ENCODE assay signal across 8 cellular contexts in genomic region chr11:116641561-116642045, GRCh38.
DNase-seq lines count a peak whose midpoint lies in the region; ATAC-seq and TF ChIP-seq lines count a peak whose summit lies in the region.

No MANE protein-coding gene starts in this region.

- no TSS peak for BruUV-seq in HCT116 (replicated peaks; lab: Mats Ljungman, UMichigan)

- RAD21 ChIA-PET in HCT116 (lab: Charles Lee; ENCODE audit: low non-redundant PET in 1 of 2, low total read pairs in 2 of 2, uncharacterized antibody in 2 of 2, unreplicated experiment in 2 of 2) = interaction anchor here (1.0 to 1.8 kb wide), 3 partner anchors 50 to 128 kb away, joined by 4 to 13 read pairs (median 4); no protein-coding TSS in a partner anchor

- H3K4me3 ChIP-seq in HCT116 (replicated peaks in 1 of 2; ENCODE audit: low read depth in 1 of 2, low read length in 2 of 2) (no peak overlapping the region), cardiac fibroblast (replicated peaks in 1 of 2; ENCODE audit: low read depth in 2 of 2, low read length in 2 of 2) (no peak overlapping the region)

- peak; percentile 84 for TF ChIP-seq RAD21 in HCT116 (IDR thresholded peaks at IDR 0.05; ENCODE audit: low read depth)

- no peaks in the 10 kb centered on the region for H3K79me2 ChIP-seq in HCT116 (ENCODE audit: insufficient read depth, low read length)

- peaks cover 30% of the 10 kb centered on the region for H3K27me3 ChIP-seq in HCT116 (ENCODE audit: insufficient read depth, low read length)

- ATAC-seq in HCT116 (peak; percentile 98), sciatic nerve (no peak), HG02973 (IDR thresholded peaks at IDR 0.05; ENCODE audit: unreplicated experiment) (no peak), HG02981 (IDR thresholded peaks at IDR 0.05; ENCODE audit: unreplicated experiment) (no peak)

- TF ChIP-seq CTCF in HCT116 (IDR thresholded peaks at IDR 0.05 in 2 of 3, conservative IDR thresholded peaks at IDR 0.05 in 1 of 3; ENCODE audit: borderline replicate concordance in 1 of 3, insufficient read depth in 1 of 3, low read depth in 2 of 3, low read length in 2 of 3) (peak; percentile 57 to 86 (median 84); a peak in 5 of 6 replicates), cardiac fibroblast (IDR thresholded peaks at IDR 0.05; ENCODE audit: low read depth, low read length) (peak; percentile 71)

- no peak overlapping the region for H3K9ac ChIP-seq in HCT116 (ENCODE audit: low read length)

- no peak overlapping the region for H3K27ac ChIP-seq in HCT116 (ENCODE audit: low read depth, low read length)

- no peaks in the 10 kb centered on the region for H3K9me2 ChIP-seq in HCT116 (ENCODE audit: insufficient read depth)

- no peaks in the 10 kb centered on the region for H3K9me3 ChIP-seq in HCT116 (ENCODE audit: control insufficient read depth in 1 of 2, insufficient read depth in 1 of 2, low read depth in 1 of 2, low read length in 2 of 2)

- intact Hi-C loops in HCT116 (cut with micrococcal nuclease) = loop anchor here (1.0 to 10.0 kb wide), 4 partner anchors 127 to 427 kb away; no protein-coding TSS in a partner anchor
- intact Hi-C loops in sciatic nerve (cut with DNase I) = no loop called here

- no peaks in the 10 kb centered on the region for H4K20me1 ChIP-seq in HCT116 (ENCODE audit: insufficient read depth)

- CTCF ChIA-PET in HCT116 (lab: Charles Lee) = interaction anchor here (0.7 to 2.8 kb wide), 15 partner anchors 9 to 425 kb away, joined by 3 to 38 read pairs (median 5); no protein-coding TSS in a partner anchor

- POLR2A ChIA-PET in HCT116 (lab: Charles Lee) = no interaction called here

- no peaks in the 10 kb centered on the region for H3K36me3 ChIP-seq in HCT116 (ENCODE audit: control insufficient read depth in 1 of 2, insufficient read depth in 2 of 2, low read length in 2 of 2)

- H3K4me2 ChIP-seq in HCT116 (ENCODE audit: low read length) = no peak overlapping the region

- DNase-seq in DMS153 (lab: John Stamatoyannopoulos, UW) (peak; percentile 45), HCT116 (ENCODE audit: low read depth, low spot score) (peak; percentile 32), NCI-H69 (lab: John Stamatoyannopoulos, UW) (peak; percentile 91), cardiac fibroblast (ENCODE audit: low read depth in 2 of 2) (peak; percentile 29 to 34), lung microvascular endothelial cell (ENCODE audit: low read depth in 2 of 2) (peak; percentile 43 to 65), sciatic nerve (ENCODE audit: low spot score) (no peak)

- TF ChIP-seq POLR2A in HCT116 (IDR thresholded peaks at IDR 0.05; ENCODE audit: borderline replicate concordance, extremely low read depth, insufficient read depth, insufficient read length) = no peak

- no peaks in the 10 kb centered on the region for H3K4me1 ChIP-seq in HCT116 (ENCODE audit: control insufficient read depth in 1 of 2, insufficient read depth in 2 of 2, low read length in 2 of 2)

- no peak overlapping the region for H2AFZ ChIP-seq in HCT116 (ENCODE audit: low read depth, low read length, poor library complexity, severe bottlenecking)

TF ChIP-seq in HCT116, 20 proteins besides CTCF, POLR2A, EP300 and RAD21:
- TF ChIP-seq YY1 (IDR thresholded peaks at IDR 0.05; ENCODE audit: extremely low read depth, insufficient replicate concordance, low read depth, low read length) (no peak), REST (IDR thresholded peaks at IDR 0.05; ENCODE audit: low read depth) (no peak), ATF3 (IDR thresholded peaks at IDR 0.05) (no peak), TCF7L2 (IDR thresholded peaks at IDR 0.05; ENCODE audit: borderline replicate concordance, extremely low read depth, insufficient read depth, insufficient read length) (no peak)
